Comparison of ENCODE assay signal across 8 cellular contexts in the genomic region with DNA sequence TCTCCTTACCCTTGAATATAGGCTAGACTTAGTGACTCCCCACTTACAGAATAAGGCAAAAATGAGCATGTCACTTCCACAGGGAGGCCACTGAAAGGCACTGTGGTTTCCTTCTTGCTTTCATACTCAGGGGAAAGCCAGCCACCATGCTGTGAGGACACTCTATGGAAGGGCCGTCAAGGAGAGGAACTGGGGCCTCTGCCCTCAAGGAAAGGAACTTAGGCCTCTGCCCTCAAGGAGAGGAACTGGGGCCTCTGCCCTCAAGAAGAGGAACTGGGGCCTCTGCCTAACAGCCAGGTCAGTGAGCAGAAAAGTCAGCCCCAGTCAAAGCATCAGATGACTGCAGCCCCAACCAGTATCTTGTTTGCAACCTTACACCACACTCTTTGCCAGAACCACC. TPM values are rescaled to one million over a fixed set of nuclear protein-coding genes. Genes with fewer than 3 reads are reported as not detected.
DNase-seq lines count a peak whose midpoint lies in the region; ATAC-seq and TF ChIP-seq lines count a peak whose summit lies in the region.

No MANE protein-coding gene starts in this region.

- ATAC-seq in GM19468 (IDR thresholded peaks at IDR 0.05; ENCODE audit: extremely low read depth, unreplicated experiment) (peak; percentile 35), HG03520 (IDR thresholded peaks at IDR 0.05; ENCODE audit: unreplicated experiment) (peak; percentile 80), PC-3 (no peak)
- peak; percentile 95 for ATAC-seq in stimulated activated effector memory CD8-positive, alpha-beta T cell treated with anti-CD3 and anti-CD28 coated beads, Interleukin-12 subunit alpha, Interleukin-12 subunit beta, amount 100 ng/mL, for 72 hours

- peak overlapping the region; percentile 70 for H3K27ac Mint-ChIP-seq in activated T-helper 1 cell treated with anti-CD3 and anti-CD28 coated beads, Interleukin-12 subunit alpha, Interleukin-12 subunit beta, Interleukin-2, Interleukin-4 antibody, amounts not matched to agents 30 ng/mL and 10 ng/mL and 1 ng/mL, durations not matched to agents 14 hours and 24 hours and 36 hours
- peak overlapping the region; percentile 83 for H3K27ac Mint-ChIP-seq in stimulated activated effector memory CD8-positive, alpha-beta T cell treated with anti-CD3 and anti-CD28 coated beads, Interleukin-12 subunit alpha, Interleukin-12 subunit beta, amount 100 ng/mL, for 72 hours

- WGBS in esophagus squamous epithelium, 2 donors: 60% methylated on average over 1 of the region's 1 CpG

- no TSS peak for BruUV-seq in PC-3 (replicated peaks; lab: Mats Ljungman, UMichigan)

- no peak overlapping the region for H3K4me3 Mint-ChIP-seq in activated T-helper 1 cell treated with anti-CD3 and anti-CD28 coated beads, Interleukin-12 subunit alpha, Interleukin-12 subunit beta, Interleukin-2, Interleukin-4 antibody, amounts not matched to agents 30 ng/mL and 10 ng/mL and 1 ng/mL, durations not matched to agents 14 hours and 24 hours and 36 hours
- no peak overlapping the region for H3K4me3 Mint-ChIP-seq in stimulated activated effector memory CD8-positive, alpha-beta T cell treated with anti-CD3 and anti-CD28 coated beads, Interleukin-12 subunit alpha, Interleukin-12 subunit beta, amount 100 ng/mL, for 72 hours

- H3F3A ChIP-seq in PC-3 (ENCODE audit: low read length, unreplicated experiment): no peaks in the 10 kb centered on the region

- intact Hi-C loops in activated T-helper 1 cell treated with anti-CD3 and anti-CD28 coated beads, Interleukin-12 subunit alpha, Interleukin-12 subunit beta, Interleukin-2, Interleukin-4 antibody, amounts not matched to agents 30 ng/mL and 10 ng/mL and 1 ng/mL, durations not matched to agents 14 hours and 24 hours and 36 hours (cut with micrococcal nuclease): loop anchor here (1.0 kb wide), 2 partner anchors 38 to 105 kb away; a partner anchor contains a TSS
- intact Hi-C loops in esophagus squamous epithelium (cut with DNase I) (no loop called here), PC-3 (cut with micrococcal nuclease) (no loop called here)

- H3K9me3 ChIP-seq in esophagus squamous epithelium: no peaks in the 10 kb centered on the region
- no peaks in the 10 kb centered on the region for H3K9me3 ChIP-seq in PC-3 (ENCODE audit: low read length)

- POLR2A ChIA-PET in PC-3 (lab: Charles Lee; ENCODE audit: unreplicated experiment): no interaction called here

- H3K27ac ChIP-seq in esophagus squamous epithelium (no peak overlapping the region), PC-3 (ENCODE audit: low read length) (no peak overlapping the region)

- peaks cover 41% of the 10 kb centered on the region for H3K36me3 Mint-ChIP-seq in activated T-helper 1 cell treated with anti-CD3 and anti-CD28 coated beads, Interleukin-12 subunit alpha, Interleukin-12 subunit beta, Interleukin-2, Interleukin-4 antibody, amounts not matched to agents 30 ng/mL and 10 ng/mL and 1 ng/mL, durations not matched to agents 14 hours and 24 hours and 36 hours (ENCODE audit: low read depth)
- H3K36me3 Mint-ChIP-seq in stimulated activated effector memory CD8-positive, alpha-beta T cell treated with anti-CD3 and anti-CD28 coated beads, Interleukin-12 subunit alpha, Interleukin-12 subunit beta, amount 100 ng/mL, for 72 hours: peaks cover 70% of the 10 kb centered on the region

- TF ChIP-seq CTCF in GM12864 (IDR thresholded peaks at IDR 0.05; ENCODE audit: low read depth, low read length, missing control alignments) (no peak), esophagus squamous epithelium (IDR thresholded peaks at IDR 0.05) (no peak), PC-3 (conservative IDR thresholded peaks at IDR 0.05; ENCODE audit: low read depth, low read length) (no peak)

- no peaks in the 10 kb centered on the region for H3K9me3 Mint-ChIP-seq in activated T-helper 1 cell treated with anti-CD3 and anti-CD28 coated beads, Interleukin-12 subunit alpha, Interleukin-12 subunit beta, Interleukin-2, Interleukin-4 antibody, amounts not matched to agents 30 ng/mL and 10 ng/mL and 1 ng/mL, durations not matched to agents 14 hours and 24 hours and 36 hours
- no peaks in the 10 kb centered on the region for H3K9me3 Mint-ChIP-seq in stimulated activated effector memory CD8-positive, alpha-beta T cell treated with anti-CD3 and anti-CD28 coated beads, Interleukin-12 subunit alpha, Interleukin-12 subunit beta, amount 100 ng/mL, for 72 hours

- H3K4me1 ChIP-seq in esophagus squamous epithelium (no peaks in the 10 kb centered on the region), PC-3 (ENCODE audit: insufficient read depth, low read length) (no peaks in the 10 kb centered on the region)

- TF ChIP-seq POLR2A in esophagus squamous epithelium (IDR thresholded peaks at IDR 0.05): no peak

- H3K27me3 Mint-ChIP-seq in activated T-helper 1 cell treated with anti-CD3 and anti-CD28 coated beads, Interleukin-12 subunit alpha, Interleukin-12 subunit beta, Interleukin-2, Interleukin-4 antibody, amounts not matched to agents 30 ng/mL and 10 ng/mL and 1 ng/mL, durations not matched to agents 14 hours and 24 hours and 36 hours (ENCODE audit: insufficient read depth): no peaks in the 10 kb centered on the region

- H3K4me2 ChIP-seq in PC-3 (ENCODE audit: low read length): no peak overlapping the region

- CTCF ChIA-PET in PC-3 (lab: Charles Lee): no interaction called here

- no peaks in the 10 kb centered on the region for H3K27me3 ChIP-seq in esophagus squamous epithelium
- H3K27me3 ChIP-seq in PC-3 (ENCODE audit: low read length): no peaks in the 10 kb centered on the region

- H3K9me2 ChIP-seq in PC-3 (replicated peaks; ENCODE audit: low read length): no peaks in the 10 kb centered on the region

- H3K36me3 ChIP-seq in esophagus squamous epithelium: peaks cover 0 to 70% (median 31%) of the 10 kb centered on the region in 3 donors
- peaks cover 19% of the 10 kb centered on the region for H3K36me3 ChIP-seq in PC-3 (ENCODE audit: low read depth, low read length)

- H3K4me1 Mint-ChIP-seq in activated T-helper 1 cell treated with anti-CD3 and anti-CD28 coated beads, Interleukin-12 subunit alpha, Interleukin-12 subunit beta, Interleukin-2, Interleukin-4 antibody, amounts not matched to agents 30 ng/mL and 10 ng/mL and 1 ng/mL, durations not matched to agents 14 hours and 24 hours and 36 hours (ENCODE audit: low read depth): peaks cover 17% of the 10 kb centered on the region
- H3K4me1 Mint-ChIP-seq in stimulated activated effector memory CD8-positive, alpha-beta T cell treated with anti-CD3 and anti-CD28 coated beads, Interleukin-12 subunit alpha, Interleukin-12 subunit beta, amount 100 ng/mL, for 72 hours: peaks cover 15% of the 10 kb centered on the region

- H2AFZ ChIP-seq in PC-3 (ENCODE audit: low read length): no peak overlapping the region

- H3K4me3 ChIP-seq in GM12864 (ENCODE audit: low read depth, low read length) (no peak overlapping the region), esophagus squamous epithelium (no peak overlapping the region), PC-3 (ENCODE audit: low read length) (no peak overlapping the region)

- DNase-seq in GM12864 (ENCODE audit: low read depth): peak; percentile 79
- peak; percentile 11 for DNase-seq in activated T-helper 1 cell treated with anti-CD3 and anti-CD28 coated beads, Interleukin-12 subunit alpha, Interleukin-12 subunit beta, Interleukin-2, Interleukin-4 antibody, amounts not matched to agents 30 ng/mL and 10 ng/mL and 1 ng/mL, durations not matched to agents 14 hours and 24 hours and 36 hours (ENCODE audit: low spot score)
- peak; percentile 4 to 58 for DNase-seq in stimulated activated effector memory CD8-positive, alpha-beta T cell treated with anti-CD3 and anti-CD28 coated beads, Interleukin-12 subunit alpha, Interleukin-12 subunit beta, amount 100 ng/mL, for 72 hours (ENCODE audit: low spot score in 2 of 2)
- no peak for DNase-seq in esophagus squamous epithelium (lab: John Stamatoyannopoulos, UW)
- DNase-seq in PC-3: no peak
- DNase-seq in DMS53 treated with DMSO at 0.1 percent for 48 hours (lab: John Stamatoyannopoulos, UW; ENCODE audit: unreplicated experiment): no peak

- no peaks in the 10 kb centered on the region for H3K79me2 ChIP-seq in PC-3 (ENCODE audit: low read length)

- no peaks in the 10 kb centered on the region for H4K20me1 ChIP-seq in PC-3 (ENCODE audit: low read length)

- H3K9ac ChIP-seq in PC-3 (ENCODE audit: low read length): no peak overlapping the region

RNA-seq across cellular contexts. Expression of a gene that starts 30.1 kb away (rescaled TPM):
- total RNA-seq in activated T-helper 1 cell treated with anti-CD3 and anti-CD28 coated beads, Interleukin-12 subunit alpha, Interleukin-12 subunit beta, Interleukin-2, Interleukin-4 antibody, amounts not matched to agents 30 ng/mL and 10 ng/mL and 1 ng/mL, durations not matched to agents 14 hours and 24 hours and 36 hours: 81.0 and 87.0 TPM in 2 replicates
- 100 to 1,000 TPM in 1 of 4 donors, 10 to 100 TPM in 3; 34.0 to 129 (median 88.0) TPM for total RNA-seq in esophagus squamous epithelium
- total RNA-seq in PC-3 (2014; rRNA removed): 35.9 and 39.3 TPM in 2 replicates

RNA-seq across cellular contexts. Expression of a gene that starts 30.5 kb away (rescaled TPM):
- total RNA-seq in activated T-helper 1 cell treated with anti-CD3 and anti-CD28 coated beads, Interleukin-12 subunit alpha, Interleukin-12 subunit beta, Interleukin-2, Interleukin-4 antibody, amounts not matched to agents 30 ng/mL and 10 ng/mL and 1 ng/mL, durations not matched to agents 14 hours and 24 hours and 36 hours: 68.2 and 69.1 TPM in 2 replicates
- total RNA-seq in esophagus squamous epithelium (10 to 100 TPM in 2 of 4 donors, 1 to 10 TPM in 2; 3.4 to 12.6 (median 7.7) TPM), PC-3 (2014; rRNA removed) (27.7 and 29.9 TPM in 2 replicates)

RNA-seq across cellular contexts. Expression of a gene that starts 37.7 kb away (rescaled TPM):
- total RNA-seq in activated T-helper 1 cell treated with anti-CD3 and anti-CD28 coated beads, Interleukin-12 subunit alpha, Interleukin-12 subunit beta, Interleukin-2, Interleukin-4 antibody, amounts not matched to agents 30 ng/mL and 10 ng/mL and 1 ng/mL, durations not matched to agents 14 hours and 24 hours and 36 hours: 46.5 and 46.8 TPM in 2 replicates
- total RNA-seq in esophagus squamous epithelium (10 to 100 TPM in 1 of 4 donors, 1 to 10 TPM in 3; 1.9 to 13.7 (median 6.9) TPM), PC-3 (2014; rRNA removed) (25.8 and 35.1 TPM in 2 replicates)

Comparison
In these comparisons a context has a peak if more than half of its experiments do, and no peak if none do; other contexts are left out.
1. DNase-seq: peak in GM12864 (single experiment), activated T-helper 1 cell treated with anti-CD3 and anti-CD28 coated beads, Interleukin-12 subunit alpha, Interleukin-12 subunit beta, Interleukin-2, Interleukin-4 antibody, amounts not matched to agents 30 ng/mL and 10 ng/mL and 1 ng/mL, durations not matched to agents 14 hours and 24 hours and 36 hours (single experiment) and stimulated activated effector memory CD8-positive, alpha-beta T cell treated with anti-CD3 and anti-CD28 coated beads, Interleukin-12 subunit alpha, Interleukin-12 subunit beta, amount 100 ng/mL, for 72 hours (2 of 2); none in esophagus squamous epithelium (single experiment), PC-3 (single experiment) and DMS53 treated with DMSO at 0.1 percent for 48 hours (single experiment).